Comparison of ENCODE assay signal across 18 cellular contexts in genomic region chr16:11700264-11701029, GRCh38. TPM values are rescaled to one million over a fixed set of nuclear protein-coding genes. Genes with fewer than 3 reads are reported as not detected.
DNase-seq lines count a peak whose midpoint lies in the region; ATAC-seq, FAIRE-seq and TF ChIP-seq lines count a peak whose summit lies in the region.
"Had no signal": no experiment of that assay in that cellular context is flagged by ENCODE, and none has a peak within 500 bp of the region (broad histone marks: within the 10 kb centered on the region; RNA-seq: fewer than 3 reads in every experiment).

No MANE protein-coding gene starts in this region.

- H3K18ac ChIP-seq in H9 (ENCODE audit: insufficient read length, low read depth, low read length) = no peak overlapping the region

- TF ChIP-seq POLR2A in NB4 (IDR thresholded peaks at IDR 0.05; ENCODE audit: extremely low read depth, insufficient read length) = no peak
- TF ChIP-seq POLR2A in GM12892 (IDR thresholded peaks at IDR 0.05; ENCODE audit: low read depth, low read length) = no peak

- H2AFZ ChIP-seq in H9 (ENCODE audit: low read length) (no peak overlapping the region), OCI-LY7 (ENCODE audit: low read length) (no peak overlapping the region)

- no peaks in the 10 kb centered on the region for H3K9me2 ChIP-seq in OCI-LY7 (ENCODE audit: insufficient read depth, low read length)

- intact Hi-C loops in OCI-LY7 (cut with micrococcal nuclease; ENCODE audit: unreplicated experiment) = no loop called here

- no peak overlapping the region for H3K27ac ChIP-seq in H9 (ENCODE audit: insufficient read length, low read depth, low read length)
- H3K27ac ChIP-seq in coronary artery = no peak overlapping the region
- H3K27ac ChIP-seq in neutrophil = peak overlapping the region; percentile 93
- no peak overlapping the region for H3K27ac ChIP-seq in OCI-LY7 (ENCODE audit: low read depth, low read length, poor library complexity, severe bottlenecking)
- H3K27ac ChIP-seq: colonic mucosa, esophagus muscularis mucosa, Peyer's patch had no signal

- peak overlapping the region in 2 of 3 experiments; percentile 4 to 12; a peak in 2 of 7 replicates for H3K27ac Mint-ChIP-seq in H9
- peak overlapping the region in 1 of 2 donors; percentile 8 for H3K27ac Mint-ChIP-seq in stimulated activated naive CD8-positive, alpha-beta T cell treated with anti-CD3 and anti-CD28 coated beads, Interleukin-15, amount 100 ng/mL, for 72 hours

- WGBS in H9 (ENCODE audit: extremely low coverage, insufficient read length, low lambda C conversion rate) = no CpG with 5 or more reads among the region's 9 CpGs

- H4K8ac ChIP-seq in H9 (replicated peaks; ENCODE audit: insufficient read length, low read depth, low read length) = no peak overlapping the region

- H3K23me2 ChIP-seq in H9 (ENCODE audit: insufficient read length, low read depth, low read length, poor library complexity, severe bottlenecking) = no peaks in the 10 kb centered on the region

- H4K91ac ChIP-seq in H9 (ENCODE audit: insufficient read length, low read depth, low read length) = no peak overlapping the region

- H3K9ac ChIP-seq in H9 (ENCODE audit: extremely low read depth, insufficient read length, low read length) = no peak overlapping the region

- H3K14ac ChIP-seq in H9 (ENCODE audit: insufficient read depth, low read length) = no peak overlapping the region

- H3K4me2 ChIP-seq in H9 (ENCODE audit: insufficient read depth, insufficient read length, low read length) (no peak overlapping the region), OCI-LY7 (ENCODE audit: low read length) (no peak overlapping the region)

- H3K9me3 Mint-ChIP-seq in H9 = no peaks in the 10 kb centered on the region
- no peaks in the 10 kb centered on the region for H3K9me3 Mint-ChIP-seq in stimulated activated naive CD8-positive, alpha-beta T cell treated with anti-CD3 and anti-CD28 coated beads, Interleukin-15, amount 100 ng/mL, for 72 hours
- H3K9me3 Mint-ChIP-seq: naive thymus-derived CD8-positive, alpha-beta T cell had no signal

- H3K4me1 Mint-ChIP-seq in H9 = no peaks in the 10 kb centered on the region
- peaks cover 35% of the 10 kb centered on the region for H3K4me1 Mint-ChIP-seq in stimulated activated naive CD8-positive, alpha-beta T cell treated with anti-CD3 and anti-CD28 coated beads, Interleukin-15, amount 100 ng/mL, for 72 hours

- DNase-seq in H9 (no peak), NB4 (ENCODE audit: low read depth) (peak; percentile 21), coronary artery (ENCODE audit: low spot score) (peak; percentile 9), GM12892 (ENCODE audit: insufficient read length) (no peak), OCI-LY7 (ENCODE audit: low spot score) (no peak), AG20443 (ENCODE audit: low spot score) (no peak)
- DNase-seq in stimulated activated naive CD8-positive, alpha-beta T cell treated with anti-CD3 and anti-CD28 coated beads, Interleukin-15, amount 100 ng/mL, for 72 hours = no peak
- DNase-seq: activated CD4-positive, CD25-positive, alpha-beta regulatory T cell treated with anti-CD3 and anti-CD28 coated beads, Interleukin-2, amount 50 U/mL, for 72 hours; Calu3; colonic mucosa; kidney glomerular epithelial cell; naive thymus-derived CD8-positive, alpha-beta T cell; NCI-H446 treated with DMSO at 0.1 percent for 48 hours; Peyer's patch; stimulated activated CD4-positive, alpha-beta T cell treated with anti-CD3 and anti-CD28 coated beads, Interleukin-4, amount 100 ng/mL, for 24 hours had no signal

- H4K5ac ChIP-seq in H9 (ENCODE audit: insufficient read length, low read depth, low read length) = no peak overlapping the region

- H3K23ac ChIP-seq in H9 (ENCODE audit: insufficient read length, low read depth, low read length) = no peak overlapping the region

- H2BK20ac ChIP-seq in H9 (ENCODE audit: low read depth, low read length, poor library complexity, severe bottlenecking) = no peak overlapping the region

- CTCF ChIA-PET in OCI-LY7 (lab: Charles Lee; ENCODE audit: unreplicated experiment) = no interaction called here

- H3K27me3 ChIP-seq in H9 (ENCODE audit: insufficient read depth, low read length) (no peaks in the 10 kb centered on the region), neutrophil (no peaks in the 10 kb centered on the region)
- H3K27me3 ChIP-seq: colonic mucosa, esophagus muscularis mucosa, Peyer's patch had no signal

- no peak overlapping the region for H3K56ac ChIP-seq in H9 (ENCODE audit: insufficient read length, low read depth, low read length)

- H3K36me3 ChIP-seq in neutrophil = peaks cover 21% of the 10 kb centered on the region
- H3K36me3 ChIP-seq in OCI-LY7 (ENCODE audit: insufficient read depth, low read length) = peaks cover 97% of the 10 kb centered on the region

- H3K27me3 Mint-ChIP-seq in H9 (ENCODE audit: low read depth) = no peaks in the 10 kb centered on the region
- no peaks in the 10 kb centered on the region for H3K27me3 Mint-ChIP-seq in stimulated activated naive CD8-positive, alpha-beta T cell treated with anti-CD3 and anti-CD28 coated beads, Interleukin-15, amount 100 ng/mL, for 72 hours
- H3K27me3 Mint-ChIP-seq: naive thymus-derived CD8-positive, alpha-beta T cell had no signal

- no peak for TF ChIP-seq CTCF in H9 (conservative IDR thresholded peaks at IDR 0.05)
- no peak for TF ChIP-seq CTCF in NB4 (IDR thresholded peaks at IDR 0.05; ENCODE audit: low read depth, low read length)
- no peak for TF ChIP-seq CTCF in coronary artery (IDR thresholded peaks at IDR 0.05)
- no peak for TF ChIP-seq CTCF in neutrophil (IDR thresholded peaks at IDR 0.05)
- no peak for TF ChIP-seq CTCF in OCI-LY7 (conservative IDR thresholded peaks at IDR 0.05; ENCODE audit: low read length)

- POLR2A ChIA-PET in OCI-LY7 (lab: Charles Lee) = interaction anchor here (1.1 kb wide), 1 partner anchor 97 kb away, joined by 3 read pairs; the partner anchor contains the start of gene ZC3H7A

- ATAC-seq in stimulated activated naive CD8-positive, alpha-beta T cell treated with anti-CD3 and anti-CD28 coated beads, Interleukin-15, amount 100 ng/mL, for 72 hours = no peak
- ATAC-seq: naive thymus-derived CD8-positive, alpha-beta T cell had no signal

- H3K79me2 ChIP-seq in H9 (ENCODE audit: insufficient read depth, low read length) (0 out of 2 replicates have a peak, but pooled peaks cover 2% of the 10 kb centered on the region), OCI-LY7 (ENCODE audit: insufficient read depth, low read depth, low read length) (no peaks in the 10 kb centered on the region)

- H3K4ac ChIP-seq in H9 (ENCODE audit: low read depth, low read length) = no peak overlapping the region

- no peaks in the 10 kb centered on the region for H3K9me3 ChIP-seq in H9 (ENCODE audit: control insufficient read depth, low read depth, low read length)
- no peaks in the 10 kb centered on the region for H3K9me3 ChIP-seq in neutrophil
- H3K9me3 ChIP-seq in OCI-LY7 (ENCODE audit: low read length) = no peaks in the 10 kb centered on the region
- H3K9me3 ChIP-seq: colonic mucosa, esophagus muscularis mucosa, Peyer's patch had no signal

- no peak overlapping the region for H2BK15ac ChIP-seq in H9 (ENCODE audit: low read depth, low read length)

- no peak overlapping the region for H2AK5ac ChIP-seq in H9 (ENCODE audit: insufficient read length, low read length)

- no peak overlapping the region for H2BK5ac ChIP-seq in H9 (ENCODE audit: insufficient read length, low read length)

- no peak overlapping the region for H2BK12ac ChIP-seq in H9 (ENCODE audit: insufficient read length, low read depth, low read length)

- H3K4me3 Mint-ChIP-seq in H9 = no peak overlapping the region
- no peak overlapping the region for H3K4me3 Mint-ChIP-seq in stimulated activated naive CD8-positive, alpha-beta T cell treated with anti-CD3 and anti-CD28 coated beads, Interleukin-15, amount 100 ng/mL, for 72 hours

- H3K4me3 ChIP-seq in NB4 (ENCODE audit: low read depth, low read length) = no peak overlapping the region
- H3K4me3 ChIP-seq in coronary artery = no peak overlapping the region
- peak overlapping the region; percentile 38 to 39 for H3K4me3 ChIP-seq in neutrophil (ENCODE audit: low read depth in 1 of 2, low read length in 1 of 2)
- H3K4me3 ChIP-seq in OCI-LY7 (ENCODE audit: low read depth, low read length, poor library complexity, severe bottlenecking) = no peak overlapping the region
- H3K4me3 ChIP-seq: colonic mucosa, esophagus muscularis mucosa, Peyer's patch had no signal

- H3T11ph ChIP-seq in H9 (ENCODE audit: low read length) = no peak overlapping the region

- no peaks in the 10 kb centered on the region for H3K4me1 ChIP-seq in H9 (ENCODE audit: insufficient read depth, low read length)
- peaks cover 28% of the 10 kb centered on the region in 2 experiments for H3K4me1 ChIP-seq in neutrophil (ENCODE audit: control insufficient read depth in 1 of 2, insufficient read depth in 1 of 2, low read depth in 1 of 2, low read length in 1 of 2)
- H3K4me1 ChIP-seq in OCI-LY7 (ENCODE audit: insufficient read depth, low read length, poor library complexity, severe bottlenecking) = peaks cover 5% of the 10 kb centered on the region
- H3K4me1 ChIP-seq: colonic mucosa, Peyer's patch had no signal

- FAIRE-seq in GM12892 (lab: Jason Lieb, UNC) = no peak
- FAIRE-seq: HTR-8/SVneo had no signal

- peaks cover 6 to 37% (median 14%) of the 10 kb centered on the region in 3 experiments; a peak in 5 of 7 replicates for H3K36me3 Mint-ChIP-seq in H9 (ENCODE audit: insufficient read depth in 1 of 3, low read depth in 3 of 3)

- H4K20me1 ChIP-seq in H9 (ENCODE audit: control insufficient read depth, insufficient read depth, insufficient read length) = no peaks in the 10 kb centered on the region
- H4K20me1 ChIP-seq in OCI-LY7 (ENCODE audit: insufficient read depth, low read length) = no peaks in the 10 kb centered on the region

- H3K79me1 ChIP-seq in H9 (ENCODE audit: insufficient read depth, low read depth, low read length, poor library complexity, severe bottlenecking) = no peaks in the 10 kb centered on the region

- BruUV-seq in OCI-LY7 (replicated peaks; lab: Mats Ljungman, UMichigan) = no TSS peak

- H2BK120ac ChIP-seq in H9 (ENCODE audit: low read depth, low read length, poor library complexity, severe bottlenecking) = no peak overlapping the region

RNA-seq across cellular contexts. Expression of gene SNN, which starts 32.2 kb away (rescaled TPM):
- total RNA-seq in H9 (2021) (43.9 and 44.2 TPM in 2 replicates), OCI-LY7 (2022) (27.8 and 31.6 TPM in 2 replicates)
- polyA plus RNA-seq in GM12892 (2012; ENCODE audit: missing spikeins) = 23.2 TPM
- total RNA-seq in OCI-LY7 (2014; rRNA removed; shearing (Covaris generic)) = 28.3 and 31.8 TPM in 2 replicates

RNA-seq across cellular contexts. Expression of gene TXNDC11, which starts 42.2 kb away (rescaled TPM):
- 12.2 and 15.3 TPM in 2 replicates for total RNA-seq in H9 (2021)
- 37.2 TPM for polyA plus RNA-seq in GM12892 (2012; ENCODE audit: missing spikeins)
- total RNA-seq in OCI-LY7 (2014; rRNA removed; shearing (Covaris generic)) = 79.8 and 96.0 TPM in 2 replicates
- 88.6 and 96.7 TPM in 2 replicates for total RNA-seq in OCI-LY7 (2022)

Comparison
In these comparisons a context has a peak if more than half of its experiments do, and no peak if none do; other contexts are left out.
1. DNase-seq: peak in NB4 (single experiment) and coronary artery (single experiment); none in H9 (single experiment), GM12892 (single experiment), stimulated activated naive CD8-positive, alpha-beta T cell treated with anti-CD3 and anti-CD28 coated beads, Interleukin-15, amount 100 ng/mL, for 72 hours (0 of 2), OCI-LY7 (single experiment) and AG20443 (single experiment).
2. H3K4me3 ChIP-seq: peak in neutrophil (2 of 2); none in NB4 (single experiment), coronary artery (single experiment) and OCI-LY7 (single experiment).